In genomic region chr15:60485365-60485764, GRCh38 we compare ENCODE assay signal across 20 cellular contexts. TPM values are rescaled to one million over a fixed set of nuclear protein-coding genes. Genes with fewer than 3 reads are reported as not detected.
DNase-seq lines count a peak whose midpoint lies in the region; ATAC-seq and TF ChIP-seq lines count a peak whose summit lies in the region.
"Had no signal": no experiment of that assay in that cellular context is flagged by ENCODE, and none has a peak within 500 bp of the region (broad histone marks: within the 10 kb centered on the region; RNA-seq: fewer than 3 reads in every experiment).

No MANE protein-coding gene starts in this region.

- H3K36me3 ChIP-seq in neural progenitor cell = no peaks in the 10 kb centered on the region

- no peaks in the 10 kb centered on the region for H3K9me3 Mint-ChIP-seq in activated CD8-positive, alpha-beta T cell treated with anti-CD3 and anti-CD28 coated beads for 36 hours
- H3K9me3 Mint-ChIP-seq in activated CD8-positive, alpha-beta T cell treated with anti-CD3 and anti-CD28 coated beads, Interleukin-2, amount 10 ng/mL, durations not matched to agents 7 days and 5 days (ENCODE audit: insufficient read depth) = no peaks in the 10 kb centered on the region
- no peaks in the 10 kb centered on the region for H3K9me3 Mint-ChIP-seq in effector memory CD8-positive, alpha-beta T cell
- no peaks in the 10 kb centered on the region for H3K9me3 Mint-ChIP-seq in neural progenitor cell
- H3K9me3 Mint-ChIP-seq: CD4-positive, alpha-beta T cell; HFFc6 had no signal

- no peaks in the 10 kb centered on the region for H3K27me3 ChIP-seq in neural progenitor cell

- no peak for TF ChIP-seq CTCF in activated CD8-positive, alpha-beta T cell treated with anti-CD3 and anti-CD28 coated beads for 36 hours (IDR thresholded peaks at IDR 0.05)
- TF ChIP-seq CTCF in neural progenitor cell (IDR thresholded peaks at IDR 0.05) = no peak

- no peak overlapping the region for H3K4me3 Mint-ChIP-seq in activated CD8-positive, alpha-beta T cell treated with anti-CD3 and anti-CD28 coated beads for 36 hours
- no peak overlapping the region for H3K4me3 Mint-ChIP-seq in activated CD8-positive, alpha-beta T cell treated with anti-CD3 and anti-CD28 coated beads, Interleukin-2, amount 10 ng/mL, durations not matched to agents 7 days and 5 days
- no peak overlapping the region for H3K4me3 Mint-ChIP-seq in effector memory CD8-positive, alpha-beta T cell
- no peak overlapping the region for H3K4me3 Mint-ChIP-seq in neural progenitor cell
- H3K4me3 Mint-ChIP-seq: B cell; CD4-positive, alpha-beta T cell; HFFc6 had no signal

- H4K20me1 ChIP-seq in neural progenitor cell (ENCODE audit: low read depth) = no peaks in the 10 kb centered on the region

- peak overlapping the region; percentile 27 for H3K27ac Mint-ChIP-seq in activated CD8-positive, alpha-beta T cell treated with anti-CD3 and anti-CD28 coated beads for 36 hours
- no peak overlapping the region for H3K27ac Mint-ChIP-seq in activated CD8-positive, alpha-beta T cell treated with anti-CD3 and anti-CD28 coated beads, Interleukin-2, amount 10 ng/mL, durations not matched to agents 7 days and 5 days
- H3K27ac Mint-ChIP-seq in effector memory CD8-positive, alpha-beta T cell = peak overlapping the region; percentile 29 to 71
- H3K27ac Mint-ChIP-seq in neural progenitor cell = no peak overlapping the region
- H3K27ac Mint-ChIP-seq: B cell, HFFc6 had no signal

- no peak overlapping the region for H3K4me2 ChIP-seq in neural progenitor cell
- H3K4me2 ChIP-seq: KMS-11 had no signal

- intact Hi-C loops in activated CD8-positive, alpha-beta T cell treated with anti-CD3 and anti-CD28 coated beads for 36 hours (cut with micrococcal nuclease) = no loop called here

- CTCF ChIA-PET in activated CD8-positive, alpha-beta T cell treated with anti-CD3 and anti-CD28 coated beads for 36 hours (lab: Charles Lee) = interaction anchor here (2.2 kb wide), 1 partner anchor 35 kb away, joined by 8 read pairs; no protein-coding TSS in a partner anchor
- CTCF ChIA-PET in activated CD8-positive, alpha-beta T cell treated with anti-CD3 and anti-CD28 coated beads, Interleukin-2, amount 10 ng/mL, durations not matched to agents 7 days and 5 days (lab: Charles Lee) = interaction anchor here (1.0 to 2.2 kb wide), 2 partner anchors 23 to 35 kb away, joined by 5 to 8 read pairs; no protein-coding TSS in a partner anchor

- H3K27ac ChIP-seq in neural progenitor cell = no peak overlapping the region
- H3K27ac ChIP-seq: KMS-11 had no signal

- no peak overlapping the region for H2AFZ ChIP-seq in neural progenitor cell (replicated peaks)

- no peak overlapping the region for H3K9ac ChIP-seq in neural progenitor cell
- H3K9ac ChIP-seq: KMS-11 had no signal

- peaks cover 5% of the 10 kb centered on the region for H3K4me1 ChIP-seq in neural progenitor cell

- peaks cover 15% of the 10 kb centered on the region for H3K36me3 Mint-ChIP-seq in activated CD8-positive, alpha-beta T cell treated with anti-CD3 and anti-CD28 coated beads for 36 hours (ENCODE audit: low read depth)
- peaks cover 4% of the 10 kb centered on the region for H3K36me3 Mint-ChIP-seq in activated CD8-positive, alpha-beta T cell treated with anti-CD3 and anti-CD28 coated beads, Interleukin-2, amount 10 ng/mL, durations not matched to agents 7 days and 5 days (ENCODE audit: low read depth)
- peaks cover 11% of the 10 kb centered on the region for H3K36me3 Mint-ChIP-seq in effector memory CD8-positive, alpha-beta T cell (ENCODE audit: insufficient read depth)
- H3K36me3 Mint-ChIP-seq in neural progenitor cell = no peaks in the 10 kb centered on the region

- no peaks in the 10 kb centered on the region for H3K79me2 ChIP-seq in neural progenitor cell (ENCODE audit: low read depth)

- no peaks in the 10 kb centered on the region for H3K9me3 ChIP-seq in neural progenitor cell (ENCODE audit: low read depth)

- H3K4me1 Mint-ChIP-seq in activated CD8-positive, alpha-beta T cell treated with anti-CD3 and anti-CD28 coated beads for 36 hours (ENCODE audit: low read depth) = peaks cover 41% of the 10 kb centered on the region
- H3K4me1 Mint-ChIP-seq in activated CD8-positive, alpha-beta T cell treated with anti-CD3 and anti-CD28 coated beads, Interleukin-2, amount 10 ng/mL, durations not matched to agents 7 days and 5 days (ENCODE audit: low read depth) = peaks cover 41% of the 10 kb centered on the region
- peaks cover 2 to 7% of the 10 kb centered on the region in 2 donors for H3K4me1 Mint-ChIP-seq in effector memory CD8-positive, alpha-beta T cell (ENCODE audit: low read depth in 2 of 2)
- H3K4me1 Mint-ChIP-seq in neural progenitor cell = no peaks in the 10 kb centered on the region

- no peak overlapping the region for H3K4me3 ChIP-seq in neural progenitor cell

- H3K27me3 Mint-ChIP-seq in activated CD8-positive, alpha-beta T cell treated with anti-CD3 and anti-CD28 coated beads for 36 hours = no peaks in the 10 kb centered on the region
- H3K27me3 Mint-ChIP-seq in activated CD8-positive, alpha-beta T cell treated with anti-CD3 and anti-CD28 coated beads, Interleukin-2, amount 10 ng/mL, durations not matched to agents 7 days and 5 days (ENCODE audit: low read depth) = no peaks in the 10 kb centered on the region
- H3K27me3 Mint-ChIP-seq in effector memory CD8-positive, alpha-beta T cell = no peaks in the 10 kb centered on the region
- no peaks in the 10 kb centered on the region for H3K27me3 Mint-ChIP-seq in neural progenitor cell (ENCODE audit: insufficient read depth, low read depth)
- H3K27me3 Mint-ChIP-seq: B cell; CD4-positive, alpha-beta T cell had no signal

- no peak for ATAC-seq in activated CD8-positive, alpha-beta T cell treated with anti-CD3 and anti-CD28 coated beads for 36 hours
- no peak for ATAC-seq in activated CD8-positive, alpha-beta T cell treated with anti-CD3 and anti-CD28 coated beads, Interleukin-2, amount 10 ng/mL, durations not matched to agents 7 days and 5 days
- no peak for ATAC-seq in effector memory CD8-positive, alpha-beta T cell (replicated peaks)

- H3F3A ChIP-seq in neural progenitor cell (ENCODE audit: low read depth) = no peaks in the 10 kb centered on the region

- POLR2A ChIA-PET in activated CD8-positive, alpha-beta T cell treated with anti-CD3 and anti-CD28 coated beads for 36 hours (lab: Charles Lee) = interaction anchor here (0.5 to 1.5 kb wide), 2 partner anchors 87 to 483 kb away, joined by 4 to 5 read pairs; partner anchors contain the start of gene ANXA2
- POLR2A ChIA-PET in activated CD8-positive, alpha-beta T cell treated with anti-CD3 and anti-CD28 coated beads, Interleukin-2, amount 10 ng/mL, durations not matched to agents 7 days and 5 days (lab: Charles Lee) = no interaction called here

- no peak for DNase-seq in activated CD8-positive, alpha-beta T cell treated with anti-CD3 and anti-CD28 coated beads for 36 hours
- no peak for DNase-seq in activated CD8-positive, alpha-beta T cell treated with anti-CD3 and anti-CD28 coated beads, Interleukin-2, amount 10 ng/mL, durations not matched to agents 7 days and 5 days
- DNase-seq in SK-N-DZ (ENCODE audit: low spot score) (peak; percentile 15), neural progenitor cell (ENCODE audit: low spot score) (peak; percentile 26), GDM1 (lab: John Stamatoyannopoulos, UW) (no peak), NCI-H748 treated with DMSO at 0.1 percent for 48 hours (lab: John Stamatoyannopoulos, UW) (no peak)
- DNase-seq in effector memory CD8-positive, alpha-beta T cell = no peak
- DNase-seq in stimulated activated CD4-positive, alpha-beta T cell treated with anti-CD3 and anti-CD28 coated beads, Interleukin-12 subunit alpha, Interleukin-12 subunit beta, amount 100 ng/mL, for 4 hours = no peak
- DNase-seq: CD4-positive, alpha-beta T cell; DMS53; EL; HFFc6; MV-4-11; NCI-H1694 treated with DMSO at 0.1 percent for 48 hours; NCI-H2107; NCI-H510A; NCI-H774; SHP77 had no signal

RNA-seq across cellular contexts. Expression of gene ICE2, which starts 6.4 kb away (rescaled TPM):
- 10 to 100 TPM; 74.1 to 74.5 TPM for total RNA-seq in activated CD8-positive, alpha-beta T cell treated with anti-CD3 and anti-CD28 coated beads for 36 hours
- total RNA-seq in activated CD8-positive, alpha-beta T cell treated with anti-CD3 and anti-CD28 coated beads, Interleukin-2, amount 10 ng/mL, durations not matched to agents 7 days and 5 days = 10 to 100 TPM; 71.4 to 76.3 TPM
- 29.0 and 43.9 TPM in 2 replicates for polyA plus RNA-seq in SK-N-DZ (2014; cell fraction: cytosol; rRNA removed)
- 36.7 and 40.8 TPM in 2 replicates for polyA plus RNA-seq in SK-N-DZ (2014; cell fraction: nucleus; rRNA removed)
- 69.8 and 95.3 TPM in 2 replicates for total RNA-seq in neural progenitor cell (ENCODE audit: low replicate concordance)

Comparison
In these comparisons a context has a peak if more than half of its experiments do, and no peak if none do; other contexts are left out.
1. H3K27ac Mint-ChIP-seq: peak in activated CD8-positive, alpha-beta T cell treated with anti-CD3 and anti-CD28 coated beads for 36 hours (single experiment) and effector memory CD8-positive, alpha-beta T cell (2 of 2); none in activated CD8-positive, alpha-beta T cell treated with anti-CD3 and anti-CD28 coated beads, Interleukin-2, amount 10 ng/mL, durations not matched to agents 7 days and 5 days (single experiment) and neural progenitor cell (single experiment).
2. DNase-seq: peak in SK-N-DZ (single experiment) and neural progenitor cell (single experiment); none in activated CD8-positive, alpha-beta T cell treated with anti-CD3 and anti-CD28 coated beads for 36 hours (single experiment), activated CD8-positive, alpha-beta T cell treated with anti-CD3 and anti-CD28 coated beads, Interleukin-2, amount 10 ng/mL, durations not matched to agents 7 days and 5 days (single experiment), effector memory CD8-positive, alpha-beta T cell (0 of 3), GDM1 (single experiment), stimulated activated CD4-positive, alpha-beta T cell treated with anti-CD3 and anti-CD28 coated beads, Interleukin-12 subunit alpha, Interleukin-12 subunit beta, amount 100 ng/mL, for 4 hours (single experiment) and NCI-H748 treated with DMSO at 0.1 percent for 48 hours (single experiment).